In the genomic region with DNA sequence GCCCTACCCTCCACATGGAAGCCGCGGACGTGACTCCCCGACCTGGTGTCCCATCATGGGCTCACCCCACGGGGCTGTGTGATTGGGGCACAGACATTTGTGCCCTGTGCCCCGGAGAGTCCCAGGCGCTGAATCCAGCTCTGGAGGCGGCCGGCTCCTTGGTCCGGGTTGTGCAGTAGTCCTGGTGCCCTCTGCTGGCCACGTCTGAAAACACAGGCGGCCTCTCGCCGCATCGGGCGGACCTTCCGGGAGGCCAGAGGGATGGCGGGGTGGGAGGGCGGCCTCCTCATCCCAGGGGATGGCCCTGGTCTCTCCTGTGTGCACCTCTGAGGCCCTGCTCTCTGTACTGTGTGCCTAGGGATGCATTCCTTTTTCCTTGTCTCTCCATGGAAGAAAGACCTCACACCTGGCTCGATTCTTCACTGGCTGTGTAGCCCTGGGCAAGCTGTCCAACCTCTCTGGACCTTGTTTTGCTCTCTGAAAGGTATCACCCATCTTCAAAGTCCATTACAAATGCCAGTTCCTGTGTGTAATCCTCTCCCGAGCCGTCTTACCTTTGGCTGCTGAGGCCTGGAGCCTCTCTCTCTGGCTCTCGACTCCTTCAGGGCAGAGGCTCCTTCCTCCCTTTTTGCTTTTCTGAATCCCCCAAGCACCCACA, we compare ENCODE assay signal across 8 cellular contexts. TPM values are rescaled to one million over a fixed set of nuclear protein-coding genes. Genes with fewer than 3 reads are reported as not detected.
DNase-seq lines count a peak whose midpoint lies in the region; ATAC-seq and TF ChIP-seq lines count a peak whose summit lies in the region.

No MANE protein-coding gene starts in this region.

- in situ Hi-C loops in GM13976 (cut with MboI; ENCODE audit: low sequenced_read_pairs, unreplicated experiment): no loop called here

- POLR2A ChIA-PET in AG04449 (lab: Yijun Ruan, JAX): no interaction called here

- TF ChIP-seq CTCF in AG04449 (IDR thresholded peaks at IDR 0.05; ENCODE audit: insufficient read depth, low read length, missing control alignments): peak; percentile 97
- TF ChIP-seq CTCF in GM13976 (IDR thresholded peaks at IDR 0.05; ENCODE audit: borderline replicate concordance, control extremely low read depth, extremely low read depth, insufficient read depth, missing control alignments): peak; percentile 67
- TF ChIP-seq CTCF in epithelial cell of esophagus (IDR thresholded peaks at IDR 0.05; ENCODE audit: insufficient read depth, low read depth, low read length, missing control alignments): peak; percentile 80
- TF ChIP-seq CTCF in mucosa of descending colon (IDR thresholded peaks at IDR 0.05): peak; percentile 57
- peak; percentile 53 to 88 for TF ChIP-seq CTCF in suprapubic skin (IDR thresholded peaks at IDR 0.05)

- H3K27me3 ChIP-seq in suprapubic skin: peaks cover 73% of the 10 kb centered on the region

- ATAC-seq in HG02884 (IDR thresholded peaks at IDR 0.05; ENCODE audit: unreplicated experiment): peak; percentile 73
- ATAC-seq in mucosa of descending colon: peak; percentile 83

- H3K27ac ChIP-seq in suprapubic skin: no peak overlapping the region

- DNase-seq in AG04449 (ENCODE audit: low read depth, low spot score) (no peak), GM13976 (ENCODE audit: low spot score) (peak; percentile 90), NCI-H146 (lab: John Stamatoyannopoulos, UW) (peak; percentile 80), epithelial cell of esophagus (ENCODE audit: low read depth) (peak; percentile 67), mucosa of descending colon (peak; percentile 57 to 80 (median 76)), suprapubic skin (ENCODE audit: low spot score in 2 of 2) (peak in 1 of 2 donors; percentile 66)
- DNase-seq in activated CD4-positive, alpha-beta T cell treated with anti-CD3 and anti-CD28 coated beads, Interleukin-2, amount 50 U/mL, for 1 hour: peak; percentile 10

- CTCF ChIA-PET in AG04449 (lab: Yijun Ruan, JAX): interaction anchor here (0.5 to 4.4 kb wide), 29 partner anchors 9 to 596 kb away, joined by 3 to 63 read pairs (median 4); no protein-coding TSS in a partner anchor

- H3K36me3 ChIP-seq in mucosa of descending colon (ENCODE audit: low read depth) (no peaks in the 10 kb centered on the region), suprapubic skin (no peaks in the 10 kb centered on the region)

- H3K4me1 ChIP-seq in mucosa of descending colon (ENCODE audit: low read depth) (no peaks in the 10 kb centered on the region), suprapubic skin (peaks cover 10% of the 10 kb centered on the region)

- TF ChIP-seq POLR2A in suprapubic skin (IDR thresholded peaks at IDR 0.05): no peak

- WGBS in suprapubic skin: 37% methylated on average over 9 of the region's 23 CpGs

- no peak for TF ChIP-seq EP300 in suprapubic skin (IDR thresholded peaks at IDR 0.05)

- H3K4me3 ChIP-seq in AG04449 (ENCODE audit: low read depth, low read length): no peak overlapping the region
- H3K4me3 ChIP-seq in epithelial cell of esophagus (ENCODE audit: low read length): no peak overlapping the region
- no peak overlapping the region for H3K4me3 ChIP-seq in mucosa of descending colon
- no peak overlapping the region for H3K4me3 ChIP-seq in suprapubic skin

- intact Hi-C loops in mucosa of descending colon (cut with DNase I, micrococcal nuclease): no loop called here

- H3K9me3 ChIP-seq in mucosa of descending colon: no peaks in the 10 kb centered on the region
- no peaks in the 10 kb centered on the region for H3K9me3 ChIP-seq in suprapubic skin

RNA-seq across cellular contexts. Expression of gene CELF4, which starts 27.6 kb away (rescaled TPM):
- total RNA-seq in mucosa of descending colon (1 to 10 TPM in 1 of 3 donors, under 1 TPM in 2; 0.32 to 4.4 (median 0.72) TPM), suprapubic skin (not detected)
